In the genomic region with DNA sequence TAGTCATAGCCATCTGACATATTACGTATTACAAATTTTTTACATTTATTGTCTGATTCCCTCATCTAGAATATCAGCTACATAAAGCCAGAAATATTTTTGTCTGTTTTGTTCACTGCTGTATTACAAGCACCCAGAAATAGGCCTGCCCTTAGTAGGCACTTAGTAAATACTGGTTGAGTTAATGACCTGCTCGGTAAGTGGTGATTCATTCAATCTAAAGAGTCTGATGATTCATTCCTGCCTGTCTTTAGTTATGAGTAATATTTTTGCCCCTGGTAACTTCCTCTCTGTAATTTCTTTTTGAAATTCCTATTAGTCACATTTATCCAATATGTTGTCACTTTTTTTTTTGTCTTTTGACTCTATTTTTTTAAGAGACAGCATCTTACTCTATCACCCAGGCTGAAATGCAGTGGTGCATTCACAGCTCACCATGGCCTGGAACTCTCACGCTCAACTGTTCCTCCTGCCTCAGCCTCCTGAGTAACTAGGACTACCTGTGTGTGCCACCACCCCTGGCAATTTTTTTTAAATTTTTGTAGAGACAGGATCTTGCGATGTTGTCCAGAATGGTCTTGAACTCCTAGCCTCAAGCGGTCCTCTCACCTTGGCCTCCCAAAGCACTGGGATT, we compare ENCODE assay signal across 8 cellular contexts.
DNase-seq lines count a peak whose midpoint lies in the region; ATAC-seq and FAIRE-seq lines count a peak whose summit lies in the region.

No MANE protein-coding gene starts in this region.

- ATAC-seq in GM18508 (IDR thresholded peaks at IDR 0.05; ENCODE audit: insufficient read depth, unreplicated experiment) (peak; percentile 91), GM21390 (IDR thresholded peaks at IDR 0.05; ENCODE audit: unreplicated experiment) (peak; percentile 93), HG02885 (IDR thresholded peaks at IDR 0.05; ENCODE audit: poor library complexity, unreplicated experiment) (peak; percentile 93), HG03558 (IDR thresholded peaks at IDR 0.05; ENCODE audit: extremely low read depth, unreplicated experiment) (peak; percentile 98)

- peak; percentile 0 to 5 for DNase-seq in activated CD4-positive, alpha-beta T cell treated with anti-CD3 and anti-CD28 coated beads for 24 hours (ENCODE audit: low read depth in 2 of 2)
- DNase-seq in activated naive CD4-positive, alpha-beta T cell treated with anti-CD3 and anti-CD28 coated beads, Interleukin-2, amount 50 U/mL, for 16 hours: peak; percentile 23
- peak in 2 of 3 donors; percentile 3 to 6 for DNase-seq in stimulated activated CD4-positive, alpha-beta T cell treated with anti-CD3 and anti-CD28 coated beads, TNF-alpha, amount 100 ng/mL, for 48 hours (ENCODE audit: low read depth in 3 of 3)

- FAIRE-seq in islet of Langerhans (lab: Jason Lieb, UNC): peak; percentile 76

Comparison
In these comparisons a context has a peak if more than half of its experiments do, and no peak if none do; other contexts are left out.
1. Peak in every context shown above with its lines: DNase-seq and ATAC-seq.